ENCODE assay signal across 1 cellular context in genomic region chr5:171387970-171388815, GRCh38.
A peak's percentile ranks its signal among the peaks of the same experiment; 100 is the strongest.
TF ChIP-seq lines count a peak whose summit lies in the region.

No MANE protein-coding gene starts in this region.

TF ChIP-seq in WTC11, 78 proteins besides CTCF, POLR2A, EP300 and RAD21 (continued from another document):
- TF ChIP-seq PRDM15 (CRISPR knock-in tag; IDR thresholded peaks at IDR 0.05) (no peak), ZNF423 (CRISPR knock-in tag; IDR thresholded peaks at IDR 0.05) (no peak), NFATC4 (CRISPR knock-in tag; IDR thresholded peaks at IDR 0.05) (peak; percentile 82), ZNF138 (CRISPR knock-in tag; conservative IDR thresholded peaks at IDR 0.05) (no peak), PRRX2 (CRISPR knock-in tag; IDR thresholded peaks at IDR 0.05) (peak; percentile 15; the same call in 1 of the 2 replicates), E2F4 (CRISPR knock-in tag; IDR thresholded peaks at IDR 0.05; ENCODE audit: borderline replicate concordance, low read depth) (no peak), FOXP4 (CRISPR knock-in tag; IDR thresholded peaks at IDR 0.05) (peak; percentile 22; the same call in 1 of the 2 replicates), ZNF263 (CRISPR knock-in tag; IDR thresholded peaks at IDR 0.05; ENCODE audit: low read depth) (no peak), MLX (CRISPR knock-in tag; IDR thresholded peaks at IDR 0.05) (no peak), IRF1 (CRISPR knock-in tag; IDR thresholded peaks at IDR 0.05) (no peak), GTF2I (CRISPR knock-in tag; conservative IDR thresholded peaks at IDR 0.05) (no peak), ZNF532 (CRISPR knock-in tag; IDR thresholded peaks at IDR 0.05; ENCODE audit: borderline replicate concordance) (no peak; the same call in none of the 2 replicates), EMX1 (CRISPR knock-in tag; IDR thresholded peaks at IDR 0.05) (peak; percentile 88; the same call in 1 of the 2 replicates), CDX4 (CRISPR knock-in tag; IDR thresholded peaks at IDR 0.05; ENCODE audit: borderline replicate concordance) (no peak), RELA (CRISPR knock-in tag; IDR thresholded peaks at IDR 0.05; ENCODE audit: borderline replicate concordance) (no peak), ARID4B (CRISPR knock-in tag; IDR thresholded peaks at IDR 0.05; ENCODE audit: borderline replicate concordance) (peak; percentile 43; the same call in 1 of the 2 replicates), TEAD4 (CRISPR knock-in tag; IDR thresholded peaks at IDR 0.05) (0 out of 2 replicates have a peak, but pooled peaks have one; percentile 32), E2F5 (CRISPR knock-in tag; IDR thresholded peaks at IDR 0.05) (0 out of 2 replicates have a peak, but pooled peaks have one; percentile 32), FOXP1 (CRISPR knock-in tag; IDR thresholded peaks at IDR 0.05; ENCODE audit: borderline replicate concordance) (peak; percentile 71; the same call in 1 of the 2 replicates), USF1 (CRISPR knock-in tag; IDR thresholded peaks at IDR 0.05) (peak; percentile 86), GABPB1 (CRISPR knock-in tag; IDR thresholded peaks at IDR 0.05) (peak; percentile 56), OVOL2 (CRISPR knock-in tag; IDR thresholded peaks at IDR 0.05; ENCODE audit: borderline replicate concordance) (no peak), KAT7 (CRISPR knock-in tag; IDR thresholded peaks at IDR 0.05; ENCODE audit: borderline replicate concordance) (peak; percentile 79; the same call in 1 of the 2 replicates), FOXJ3 (CRISPR knock-in tag; IDR thresholded peaks at IDR 0.05; ENCODE audit: borderline replicate concordance) (no peak), ZSCAN18 (CRISPR knock-in tag; IDR thresholded peaks at IDR 0.05) (no peak), ATF1 (CRISPR knock-in tag; IDR thresholded peaks at IDR 0.05) (no peak; the same call in 1 of the 2 replicates)
TF ChIP-seq in WTC11: peak in this region for 29.
